8 cellular contexts compared by ENCODE assay signal in genomic region chr9:127976498-127976897, GRCh38. TPM values are rescaled to one million over a fixed set of nuclear protein-coding genes. Genes with fewer than 3 reads are reported as not detected.
DNase-seq lines count a peak whose midpoint lies in the region; ATAC-seq and TF ChIP-seq lines count a peak whose summit lies in the region.

No MANE protein-coding gene starts in this region.

- no peaks in the 10 kb centered on the region for H3K9me3 ChIP-seq in BLaER1 treated with 17β-estradiol and CSF1 and Interleukin-3, amounts not matched to agents 10 nM and 100 nM (replicated peaks in 1 of 11)

- H3K27ac ChIP-seq in BLaER1 treated with 17β-estradiol and CSF1 and Interleukin-3, amounts not matched to agents 10 nM and 100 nM, result no peak overlapping the region

- no peak for ATAC-seq in GM18873 (IDR thresholded peaks at IDR 0.05; ENCODE audit: low FRiP score, unreplicated experiment)
- ATAC-seq in HG02840 (IDR thresholded peaks at IDR 0.05; ENCODE audit: low FRiP score, unreplicated experiment), result no peak

- no peak overlapping the region for H3K9ac ChIP-seq in BLaER1 treated with 17β-estradiol and CSF1 and Interleukin-3, amounts not matched to agents 10 nM and 100 nM

- H3K27me3 Mint-ChIP-seq in activated T-helper 1 cell treated with anti-CD3 and anti-CD28 coated beads, Interleukin-12 subunit alpha, Interleukin-12 subunit beta, Interleukin-2, Interleukin-4 antibody, amounts not matched to agents 30 ng/mL and 10 ng/mL and 1 ng/mL, durations not matched to agents 14 hours and 24 hours and 36 hours (ENCODE audit: insufficient read depth), result no peaks in the 10 kb centered on the region
- H3K27me3 Mint-ChIP-seq in mesothelial cell of epicardium (ENCODE audit: low read depth), result no peaks in the 10 kb centered on the region

- H3K4me3 ChIP-seq in BLaER1 treated with 17β-estradiol and CSF1 and Interleukin-3, amounts not matched to agents 10 nM and 100 nM, result no peak overlapping the region

- intact Hi-C loops in activated T-helper 1 cell treated with anti-CD3 and anti-CD28 coated beads, Interleukin-12 subunit alpha, Interleukin-12 subunit beta, Interleukin-2, Interleukin-4 antibody, amounts not matched to agents 30 ng/mL and 10 ng/mL and 1 ng/mL, durations not matched to agents 14 hours and 24 hours and 36 hours (cut with micrococcal nuclease), result no loop called here

- H3K4me3 Mint-ChIP-seq in activated T-helper 1 cell treated with anti-CD3 and anti-CD28 coated beads, Interleukin-12 subunit alpha, Interleukin-12 subunit beta, Interleukin-2, Interleukin-4 antibody, amounts not matched to agents 30 ng/mL and 10 ng/mL and 1 ng/mL, durations not matched to agents 14 hours and 24 hours and 36 hours, result peak overlapping the region; percentile 93
- peak overlapping the region; percentile 26 for H3K4me3 Mint-ChIP-seq in mesothelial cell of epicardium

- H3K4me1 ChIP-seq in BLaER1 treated with 17β-estradiol and CSF1 and Interleukin-3, amounts not matched to agents 10 nM and 100 nM, result peaks cover 54 to 92% (median 87%) of the 10 kb centered on the region in 10 experiments

- peak overlapping the region in 8 of 11 experiments; percentile 28 to 92 (median 58); a peak in 10 of 22 replicates for H3K4me2 ChIP-seq in BLaER1 treated with 17β-estradiol and CSF1 and Interleukin-3, amounts not matched to agents 10 nM and 100 nM

- H4K20me1 ChIP-seq in BLaER1 treated with 17β-estradiol and CSF1 and Interleukin-3, amounts not matched to agents 10 nM and 100 nM, result peaks cover 53 to 92% (median 88%) of the 10 kb centered on the region in 11 experiments; a peak in 21 of 22 replicates

- peak overlapping the region; percentile 55 for H3K27ac Mint-ChIP-seq in activated T-helper 1 cell treated with anti-CD3 and anti-CD28 coated beads, Interleukin-12 subunit alpha, Interleukin-12 subunit beta, Interleukin-2, Interleukin-4 antibody, amounts not matched to agents 30 ng/mL and 10 ng/mL and 1 ng/mL, durations not matched to agents 14 hours and 24 hours and 36 hours
- H3K27ac Mint-ChIP-seq in mesothelial cell of epicardium, result no peak overlapping the region

- peaks cover 0 to 15% (median 6%) of the 10 kb centered on the region in 11 experiments; a peak in 9 of 22 replicates for H3K27me3 ChIP-seq in BLaER1 treated with 17β-estradiol and CSF1 and Interleukin-3, amounts not matched to agents 10 nM and 100 nM

- H3K9me3 Mint-ChIP-seq in activated T-helper 1 cell treated with anti-CD3 and anti-CD28 coated beads, Interleukin-12 subunit alpha, Interleukin-12 subunit beta, Interleukin-2, Interleukin-4 antibody, amounts not matched to agents 30 ng/mL and 10 ng/mL and 1 ng/mL, durations not matched to agents 14 hours and 24 hours and 36 hours, result no peaks in the 10 kb centered on the region
- H3K9me3 Mint-ChIP-seq in mesothelial cell of epicardium, result no peaks in the 10 kb centered on the region

- DNase-seq in NCI-H128 (lab: John Stamatoyannopoulos, UW; ENCODE audit: unreplicated experiment) (peak; percentile 65), mesothelial cell of epicardium (ENCODE audit: low spot score in 2 of 2, unreplicated experiment in 2 of 2) (no peak), glomerular visceral epithelial cell (ENCODE audit: extremely low spot score) (no peak), H4 (ENCODE audit: low spot score) (no peak)
- no peak for DNase-seq in activated T-helper 1 cell treated with anti-CD3 and anti-CD28 coated beads, Interleukin-12 subunit alpha, Interleukin-12 subunit beta, Interleukin-2, Interleukin-4 antibody, amounts not matched to agents 30 ng/mL and 10 ng/mL and 1 ng/mL, durations not matched to agents 14 hours and 24 hours and 36 hours (ENCODE audit: low spot score)

- no peaks in the 10 kb centered on the region for H3K36me3 ChIP-seq in BLaER1 treated with 17β-estradiol and CSF1 and Interleukin-3, amounts not matched to agents 10 nM and 100 nM

- peaks cover 74% of the 10 kb centered on the region for H3K4me1 Mint-ChIP-seq in activated T-helper 1 cell treated with anti-CD3 and anti-CD28 coated beads, Interleukin-12 subunit alpha, Interleukin-12 subunit beta, Interleukin-2, Interleukin-4 antibody, amounts not matched to agents 30 ng/mL and 10 ng/mL and 1 ng/mL, durations not matched to agents 14 hours and 24 hours and 36 hours (ENCODE audit: low read depth)
- peaks cover 61% of the 10 kb centered on the region for H3K4me1 Mint-ChIP-seq in mesothelial cell of epicardium

- TF ChIP-seq CTCF in mesothelial cell of epicardium (IDR thresholded peaks at IDR 0.05; ENCODE audit: unreplicated experiment), result no peak

- H3K36me3 Mint-ChIP-seq in activated T-helper 1 cell treated with anti-CD3 and anti-CD28 coated beads, Interleukin-12 subunit alpha, Interleukin-12 subunit beta, Interleukin-2, Interleukin-4 antibody, amounts not matched to agents 30 ng/mL and 10 ng/mL and 1 ng/mL, durations not matched to agents 14 hours and 24 hours and 36 hours (ENCODE audit: low read depth), result peaks cover 13% of the 10 kb centered on the region
- no peaks in the 10 kb centered on the region for H3K36me3 Mint-ChIP-seq in mesothelial cell of epicardium

RNA-seq across cellular contexts. Expression of gene EEIG1, which starts 4.3 kb away (rescaled TPM):
- 39.8 and 43.4 TPM in 2 replicates for total RNA-seq in activated T-helper 1 cell treated with anti-CD3 and anti-CD28 coated beads, Interleukin-12 subunit alpha, Interleukin-12 subunit beta, Interleukin-2, Interleukin-4 antibody, amounts not matched to agents 30 ng/mL and 10 ng/mL and 1 ng/mL, durations not matched to agents 14 hours and 24 hours and 36 hours
- 62.8 to 68.8 TPM (median 67.4 TPM) in 3 replicates for total RNA-seq in mesothelial cell of epicardium
- total RNA-seq in H4 (2014; rRNA removed; shearing (Covaris generic)), result 7.6 and 10.6 TPM in 2 replicates

RNA-seq across cellular contexts. Expression of gene DPM2, which starts 38.8 kb away (rescaled TPM):
- 62.6 and 70.2 TPM in 2 replicates for total RNA-seq in activated T-helper 1 cell treated with anti-CD3 and anti-CD28 coated beads, Interleukin-12 subunit alpha, Interleukin-12 subunit beta, Interleukin-2, Interleukin-4 antibody, amounts not matched to agents 30 ng/mL and 10 ng/mL and 1 ng/mL, durations not matched to agents 14 hours and 24 hours and 36 hours
- 36.8 to 37.5 TPM (median 36.9 TPM) in 3 replicates for total RNA-seq in mesothelial cell of epicardium
- total RNA-seq in H4 (2014; rRNA removed; shearing (Covaris generic)), result 31.1 and 35.4 TPM in 2 replicates

RNA-seq across cellular contexts. Expression of gene PIP5KL1, which starts 45.9 kb away (rescaled TPM):
- 1.1 and 1.2 TPM in 2 replicates for total RNA-seq in activated T-helper 1 cell treated with anti-CD3 and anti-CD28 coated beads, Interleukin-12 subunit alpha, Interleukin-12 subunit beta, Interleukin-2, Interleukin-4 antibody, amounts not matched to agents 30 ng/mL and 10 ng/mL and 1 ng/mL, durations not matched to agents 14 hours and 24 hours and 36 hours
- 7.6 to 9.0 TPM (median 8.2 TPM) in 3 replicates for total RNA-seq in mesothelial cell of epicardium
- total RNA-seq in H4 (2014; rRNA removed; shearing (Covaris generic)), result 0.95 and 2.6 TPM in 2 replicates

RNA-seq across cellular contexts. Expression of gene ST6GALNAC4, which starts 59.7 kb away (rescaled TPM):
- 30.8 and 31.6 TPM in 2 replicates for total RNA-seq in activated T-helper 1 cell treated with anti-CD3 and anti-CD28 coated beads, Interleukin-12 subunit alpha, Interleukin-12 subunit beta, Interleukin-2, Interleukin-4 antibody, amounts not matched to agents 30 ng/mL and 10 ng/mL and 1 ng/mL, durations not matched to agents 14 hours and 24 hours and 36 hours
- 14.5 to 16.1 TPM (median 15.8 TPM) in 3 replicates for total RNA-seq in mesothelial cell of epicardium
- total RNA-seq in H4 (2014; rRNA removed; shearing (Covaris generic)), result 5.2 and 12.8 TPM in 2 replicates
